In genomic region chr2:70199320-70199864, GRCh38 we compare ENCODE assay signal across 12 cellular contexts.
"Had no signal": no experiment of that assay in that cellular context is flagged by ENCODE, and none has a peak within 500 bp of the region (broad histone marks: within the 10 kb centered on the region; RNA-seq: fewer than 3 reads in every experiment).

No MANE protein-coding gene starts in this region.

- H3K9me3 Mint-ChIP-seq: activated naive CD4-positive, alpha-beta T cell treated with anti-CD3 and anti-CD28 coated beads for 36 hours had no signal

- H3K9me3 ChIP-seq: heart left ventricle, neutrophil, spleen, tibial nerve had no signal

- H3K4me3 Mint-ChIP-seq: activated CD8-positive, alpha-beta T cell treated with anti-CD3 and anti-CD28 coated beads, Interleukin-2, amount 10 ng/mL, durations not matched to agents 7 days and 5 days; activated naive CD4-positive, alpha-beta T cell treated with anti-CD3 and anti-CD28 coated beads for 36 hours; stimulated activated naive B cell treated with anti-CD40 and anti-IgM and Interleukin-4, amounts not matched to agents 10 μg/mL and 1 μg/mL and 100 μg/mL, for 72 hours had no signal

- H3K4me1 ChIP-seq: heart left ventricle, spleen, tibial nerve had no signal

- DNase-seq: activated CD4-positive, alpha-beta T cell treated with anti-CD3 and anti-CD28 coated beads for 48 hours; activated CD8-positive, alpha-beta T cell treated with anti-CD3 and anti-CD28 coated beads, Interleukin-2, amount 10 ng/mL, durations not matched to agents 7 days and 5 days; activated naive CD4-positive, alpha-beta T cell treated with anti-CD3 and anti-CD28 coated beads for 36 hours; heart left ventricle; naive B cell; spleen; stimulated activated CD4-positive, alpha-beta T cell treated with anti-CD3 and anti-CD28 coated beads, Interleukin-1b, Interleukin-23, amount 100 ng/mL, for 48 hours; stimulated activated naive B cell treated with anti-CD40 and anti-IgM and Interleukin-4, amounts not matched to agents 10 μg/mL and 1 μg/mL and 100 μg/mL, for 72 hours had no signal

- H3K27me3 Mint-ChIP-seq: naive B cell, progenitor cell of endocrine pancreas had no signal

- H3K36me3 ChIP-seq: heart left ventricle, neutrophil, spleen, tibial nerve had no signal

- H3K4me3 ChIP-seq: heart left ventricle, spleen, tibial nerve had no signal

- H3K36me3 Mint-ChIP-seq: naive B cell; stimulated activated naive B cell treated with anti-CD40 and anti-IgM and Interleukin-4, amounts not matched to agents 10 μg/mL and 1 μg/mL and 100 μg/mL, for 72 hours had no signal

- H3K27ac Mint-ChIP-seq: activated CD8-positive, alpha-beta T cell treated with anti-CD3 and anti-CD28 coated beads, Interleukin-2, amount 10 ng/mL, durations not matched to agents 7 days and 5 days; activated naive CD4-positive, alpha-beta T cell treated with anti-CD3 and anti-CD28 coated beads for 36 hours; naive B cell; progenitor cell of endocrine pancreas; stimulated activated naive B cell treated with anti-CD40 and anti-IgM and Interleukin-4, amounts not matched to agents 10 μg/mL and 1 μg/mL and 100 μg/mL, for 72 hours had no signal

- ATAC-seq: activated CD8-positive, alpha-beta T cell treated with anti-CD3 and anti-CD28 coated beads, Interleukin-2, amount 10 ng/mL, durations not matched to agents 7 days and 5 days; heart left ventricle; sciatic nerve; stimulated activated naive B cell treated with anti-CD40 and anti-IgM and Interleukin-4, amounts not matched to agents 10 μg/mL and 1 μg/mL and 100 μg/mL, for 72 hours had no signal

- H3K27me3 ChIP-seq: heart left ventricle, neutrophil, spleen, tibial nerve had no signal

- H3K27ac ChIP-seq: heart left ventricle, neutrophil, spleen, tibial nerve had no signal

- H3K4me1 Mint-ChIP-seq: stimulated activated naive B cell treated with anti-CD40 and anti-IgM and Interleukin-4, amounts not matched to agents 10 μg/mL and 1 μg/mL and 100 μg/mL, for 72 hours had no signal
